8 cellular contexts compared by ENCODE assay signal in the genomic region with DNA sequence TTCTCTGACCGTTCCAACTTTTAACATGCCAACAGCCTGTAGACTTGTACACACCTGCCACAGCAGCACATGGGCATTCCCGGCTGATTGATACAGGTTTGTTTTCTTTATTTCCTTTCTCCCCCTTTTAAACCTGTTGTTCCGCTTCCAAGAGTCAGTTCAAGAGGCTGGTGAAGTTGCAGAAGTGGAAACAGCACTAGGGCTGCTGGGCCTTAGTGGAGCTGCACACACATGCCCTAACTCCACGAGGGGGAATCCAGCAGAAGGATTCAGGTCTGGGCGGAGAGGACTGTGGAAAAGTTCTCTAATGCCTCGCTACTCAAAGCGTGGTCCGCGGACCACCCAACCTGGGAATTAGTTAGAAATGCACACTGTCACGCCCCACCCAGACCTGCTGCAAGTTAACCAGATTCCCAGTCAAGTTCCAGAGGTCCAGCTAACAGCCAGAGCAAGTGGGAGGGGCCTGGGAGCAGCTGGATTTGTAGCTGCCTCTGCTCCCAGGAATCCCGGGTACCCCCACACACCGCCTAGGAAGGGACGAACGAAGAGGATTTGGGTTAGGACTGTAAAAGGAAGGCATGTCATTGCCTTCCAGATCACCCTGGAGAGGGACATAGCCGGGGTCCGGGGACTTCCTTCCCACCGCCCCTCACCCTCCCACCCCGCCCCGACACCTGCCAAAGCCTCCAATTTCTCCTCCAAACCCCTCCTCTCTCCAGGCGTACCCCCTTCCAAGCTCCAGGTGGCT. TPM values are rescaled to one million over a fixed set of nuclear protein-coding genes. Genes with fewer than 3 reads are reported as not detected.
DNase-seq lines count a peak whose midpoint lies in the region; ATAC-seq and TF ChIP-seq lines count a peak whose summit lies in the region.

No MANE protein-coding gene starts in this region.

- H3K4me1 Mint-ChIP-seq in CD4-positive, CD25-positive, alpha-beta regulatory T cell = peaks cover 0 to 48% (median 29%) of the 10 kb centered on the region in 4 donors
- peaks cover 20% of the 10 kb centered on the region for H3K4me1 Mint-ChIP-seq in activated CD4-positive, alpha-beta memory T cell treated with anti-CD3 and anti-CD28 coated beads, Interleukin-2, amount 10 ng/mL, durations not matched to agents 7 days and 5 days
- peaks cover 13% of the 10 kb centered on the region for H3K4me1 Mint-ChIP-seq in neural progenitor cell

- H3K27ac ChIP-seq in CD4-positive, CD25-positive, alpha-beta regulatory T cell (ENCODE audit: insufficient read depth, low read length, poor library complexity, severe bottlenecking) = peak overlapping the region; percentile 45
- H3K27ac ChIP-seq in Karpas-422 (ENCODE audit: low read length) (peak overlapping the region; percentile 82), gastroesophageal sphincter (peak overlapping the region; percentile 6 to 83 (median 78)), neural progenitor cell (no peak overlapping the region)

- POLR2A ChIA-PET in activated CD4-positive, alpha-beta memory T cell treated with anti-CD3 and anti-CD28 coated beads, Interleukin-2, amount 10 ng/mL, durations not matched to agents 7 days and 5 days (lab: Charles Lee) = interaction anchor here (0.6 to 1.2 kb wide), 3 partner anchors 136 to 372 kb away, joined by 3 to 6 read pairs (median 3); a partner anchor contains a TSS

- peak in 1 of 3 donors; percentile 6 for DNase-seq in CD4-positive, CD25-positive, alpha-beta regulatory T cell
- peak; percentile 69 for DNase-seq in Karpas-422
- no peak for DNase-seq in activated CD4-positive, alpha-beta memory T cell treated with anti-CD3 and anti-CD28 coated beads, Interleukin-2, amount 10 ng/mL, durations not matched to agents 7 days and 5 days
- peak; percentile 71 for DNase-seq in neural progenitor cell (ENCODE audit: low spot score)
- no peak for DNase-seq in DMS114 treated with DMSO at 0.1 percent for 48 hours (lab: John Stamatoyannopoulos, UW; ENCODE audit: unreplicated experiment)
- no peak for DNase-seq in T1000 (lab: John Stamatoyannopoulos, UW)

- H3K79me2 ChIP-seq in Karpas-422 (ENCODE audit: low read length) (peaks cover 44% of the 10 kb centered on the region), neural progenitor cell (ENCODE audit: low read depth) (no peaks in the 10 kb centered on the region)

- H4K20me1 ChIP-seq in Karpas-422 (ENCODE audit: insufficient read depth, low read depth, low read length) = no peaks in the 10 kb centered on the region
- H4K20me1 ChIP-seq in neural progenitor cell (ENCODE audit: low read depth) = no peaks in the 10 kb centered on the region

- peaks cover 7% of the 10 kb centered on the region for H3K36me3 ChIP-seq in CD4-positive, CD25-positive, alpha-beta regulatory T cell (ENCODE audit: control insufficient read depth, insufficient read depth, low read length)
- H3K36me3 ChIP-seq in Karpas-422 (ENCODE audit: insufficient read depth, low read length) (peaks cover 10% of the 10 kb centered on the region), gastroesophageal sphincter (peaks cover 0 to 17% of the 10 kb centered on the region in 2 donors), neural progenitor cell (no peaks in the 10 kb centered on the region)

- H3K4me3 Mint-ChIP-seq in CD4-positive, CD25-positive, alpha-beta regulatory T cell = peak overlapping the region; percentile 90 to 97 (median 97)
- H3K4me3 Mint-ChIP-seq in activated CD4-positive, alpha-beta memory T cell treated with anti-CD3 and anti-CD28 coated beads, Interleukin-2, amount 10 ng/mL, durations not matched to agents 7 days and 5 days = peak overlapping the region; percentile 92
- peak overlapping the region; percentile 92 for H3K4me3 Mint-ChIP-seq in neural progenitor cell

- ATAC-seq in CD4-positive, CD25-positive, alpha-beta regulatory T cell (ENCODE audit: low read depth in 2 of 2) = no peak
- peak; percentile 16 for ATAC-seq in GM18907 (IDR thresholded peaks at IDR 0.05; ENCODE audit: unreplicated experiment)
- ATAC-seq in gastroesophageal sphincter = peak; percentile 30

- TF ChIP-seq EP300 in gastroesophageal sphincter (IDR thresholded peaks at IDR 0.05) = no peak

- H3K9me3 ChIP-seq in CD4-positive, CD25-positive, alpha-beta regulatory T cell (ENCODE audit: control insufficient read depth in 2 of 2, low read length in 2 of 2) = no peaks in the 10 kb centered on the region
- H3K9me3 ChIP-seq in Karpas-422 (ENCODE audit: low read length) (no peaks in the 10 kb centered on the region), gastroesophageal sphincter (no peaks in the 10 kb centered on the region), neural progenitor cell (ENCODE audit: low read depth) (no peaks in the 10 kb centered on the region)

- H3K4me2 ChIP-seq in Karpas-422 (ENCODE audit: low read depth, low read length, poor library complexity, severe bottlenecking) (peak overlapping the region; percentile 95), neural progenitor cell (peak overlapping the region; percentile 74)

- H3K4me3 ChIP-seq in CD4-positive, CD25-positive, alpha-beta regulatory T cell (ENCODE audit: low read depth, low read length) = peak overlapping the region; percentile 86
- H3K4me3 ChIP-seq in Karpas-422 (ENCODE audit: low read length) (peak overlapping the region; percentile 90), gastroesophageal sphincter (peak overlapping the region; percentile 52 to 78), neural progenitor cell (peak overlapping the region; percentile 53)

- peaks cover 26% of the 10 kb centered on the region for H3K4me1 ChIP-seq in CD4-positive, CD25-positive, alpha-beta regulatory T cell (ENCODE audit: control insufficient read depth, insufficient read depth, low read length, poor library complexity, severe bottlenecking)
- peaks cover 20% of the 10 kb centered on the region for H3K4me1 ChIP-seq in Karpas-422 (ENCODE audit: low read length)
- peaks cover 0 to 46% (median 13%) of the 10 kb centered on the region in 3 donors for H3K4me1 ChIP-seq in gastroesophageal sphincter
- H3K4me1 ChIP-seq in neural progenitor cell = peaks cover 7% of the 10 kb centered on the region

- peaks cover 7% of the 10 kb centered on the region for H3F3A ChIP-seq in neural progenitor cell (ENCODE audit: low read depth)

- H3K36me3 Mint-ChIP-seq in CD4-positive, CD25-positive, alpha-beta regulatory T cell = peaks cover 13% of the 10 kb centered on the region
- H3K36me3 Mint-ChIP-seq in activated CD4-positive, alpha-beta memory T cell treated with anti-CD3 and anti-CD28 coated beads, Interleukin-2, amount 10 ng/mL, durations not matched to agents 7 days and 5 days (ENCODE audit: low read depth) = peaks cover 8% of the 10 kb centered on the region
- H3K36me3 Mint-ChIP-seq in neural progenitor cell = peaks cover 7% of the 10 kb centered on the region

- H3K27me3 ChIP-seq in CD4-positive, CD25-positive, alpha-beta regulatory T cell (ENCODE audit: control insufficient read depth, insufficient read depth, low read length) = no peaks in the 10 kb centered on the region
- H3K27me3 ChIP-seq in Karpas-422 (ENCODE audit: low read length) = no peaks in the 10 kb centered on the region
- no peaks in the 10 kb centered on the region for H3K27me3 ChIP-seq in gastroesophageal sphincter
- no peaks in the 10 kb centered on the region for H3K27me3 ChIP-seq in neural progenitor cell

- CTCF ChIA-PET in activated CD4-positive, alpha-beta memory T cell treated with anti-CD3 and anti-CD28 coated beads, Interleukin-2, amount 10 ng/mL, durations not matched to agents 7 days and 5 days (lab: Charles Lee) = interaction anchor here (1.0 to 1.6 kb wide), 3 partner anchors 100 to 365 kb away, joined by 3 read pairs; no protein-coding TSS in a partner anchor

- H3K27me3 Mint-ChIP-seq in CD4-positive, CD25-positive, alpha-beta regulatory T cell = peaks cover 12% of the 10 kb centered on the region
- H3K27me3 Mint-ChIP-seq in activated CD4-positive, alpha-beta memory T cell treated with anti-CD3 and anti-CD28 coated beads, Interleukin-2, amount 10 ng/mL, durations not matched to agents 7 days and 5 days = peaks cover 7% of the 10 kb centered on the region
- H3K27me3 Mint-ChIP-seq in neural progenitor cell (ENCODE audit: insufficient read depth, low read depth) = no peaks in the 10 kb centered on the region

- H2AFZ ChIP-seq in Karpas-422 (ENCODE audit: low read length) (no peak overlapping the region), neural progenitor cell (replicated peaks) (peak overlapping the region; percentile 93)

- peaks cover 0 to 2% (median 0%) of the 10 kb centered on the region in 7 donors for H3K9me3 Mint-ChIP-seq in CD4-positive, CD25-positive, alpha-beta regulatory T cell
- no peaks in the 10 kb centered on the region for H3K9me3 Mint-ChIP-seq in activated CD4-positive, alpha-beta memory T cell treated with anti-CD3 and anti-CD28 coated beads, Interleukin-2, amount 10 ng/mL, durations not matched to agents 7 days and 5 days
- H3K9me3 Mint-ChIP-seq in neural progenitor cell = no peaks in the 10 kb centered on the region

- TF ChIP-seq CTCF in gastroesophageal sphincter (IDR thresholded peaks at IDR 0.05) = no peak
- TF ChIP-seq CTCF in neural progenitor cell (IDR thresholded peaks at IDR 0.05) = no peak

- WGBS in gastroesophageal sphincter (ENCODE audit: low coverage in 1 of 2), 2 donors = 8 to 14% methylated on average over 5 to 13 of the region's 20 CpGs

- no peaks in the 10 kb centered on the region for H3K9me2 ChIP-seq in Karpas-422 (replicated peaks; ENCODE audit: insufficient read depth, low read length)

- TF ChIP-seq POLR2A in gastroesophageal sphincter (IDR thresholded peaks at IDR 0.05) = no peak

- H3K9ac ChIP-seq in Karpas-422 (ENCODE audit: low read length) = peak overlapping the region; percentile 89
- H3K9ac ChIP-seq in neural progenitor cell = no peak overlapping the region

- peak overlapping the region; percentile 91 to 98 (median 96) for H3K27ac Mint-ChIP-seq in CD4-positive, CD25-positive, alpha-beta regulatory T cell
- H3K27ac Mint-ChIP-seq in activated CD4-positive, alpha-beta memory T cell treated with anti-CD3 and anti-CD28 coated beads, Interleukin-2, amount 10 ng/mL, durations not matched to agents 7 days and 5 days = peak overlapping the region; percentile 73
- no peak overlapping the region for H3K27ac Mint-ChIP-seq in neural progenitor cell

RNA-seq across cellular contexts. Expression of gene SLC39A11, which starts 0.5 kb away (rescaled TPM):
- 32.2 TPM for total RNA-seq in CD4-positive, CD25-positive, alpha-beta regulatory T cell
- 10 to 100 TPM in 3 of 4 donors, 1 to 10 TPM in 1; 9.3 to 17.0 (median 11.4) TPM for polyA plus RNA-seq in CD4-positive, CD25-positive, alpha-beta regulatory T cell
- 49.6 and 69.7 TPM in 2 replicates for total RNA-seq in Karpas-422 (2014; rRNA removed; shearing (Covaris generic); ENCODE audit: low replicate concordance)
- total RNA-seq in activated CD4-positive, alpha-beta memory T cell treated with anti-CD3 and anti-CD28 coated beads, Interleukin-2, amount 10 ng/mL, durations not matched to agents 7 days and 5 days = 10 to 100 TPM; 17.0 to 17.3 TPM
- total RNA-seq in gastroesophageal sphincter (10 to 100 TPM; 11.6 to 16.8 (median 14.5) TPM), neural progenitor cell (ENCODE audit: low replicate concordance) (5.5 and 8.2 TPM in 2 replicates)

Comparison
In these comparisons a context has a peak if more than half of its experiments do, and no peak if none do; other contexts are left out.
1. ATAC-seq: peak in GM18907 (single experiment) and gastroesophageal sphincter (single experiment); none in CD4-positive, CD25-positive, alpha-beta regulatory T cell (0 of 2).
2. DNase-seq: peak in Karpas-422 (single experiment) and neural progenitor cell (single experiment); none in activated CD4-positive, alpha-beta memory T cell treated with anti-CD3 and anti-CD28 coated beads, Interleukin-2, amount 10 ng/mL, durations not matched to agents 7 days and 5 days (single experiment), DMS114 treated with DMSO at 0.1 percent for 48 hours (single experiment) and T1000 (single experiment).
3. Peak in every context shown above with its lines, with median percentiles within 50 percentile points of each other: H3K4me3 ChIP-seq and H3K4me3 Mint-ChIP-seq.